14 cellular contexts compared by ENCODE assay signal in genomic region chr10:100569687-100570517, GRCh38. TPM values are rescaled to one million over a fixed set of nuclear protein-coding genes. Genes with fewer than 3 reads are reported as not detected.
DNase-seq lines count a peak whose midpoint lies in the region; ATAC-seq lines count a peak whose summit lies in the region.
"Had no signal": no experiment of that assay in that cellular context is flagged by ENCODE, and none has a peak within 500 bp of the region (broad histone marks: within the 10 kb centered on the region; RNA-seq: fewer than 3 reads in every experiment).

No MANE protein-coding gene starts in this region.

- no peaks in the 10 kb centered on the region for H3K9me3 Mint-ChIP-seq in activated T-cell treated with anti-CD3 and anti-CD28 coated beads, Interleukin-2, amount 50 U/mL, for 72 hours
- H3K9me3 Mint-ChIP-seq in stimulated activated naive B cell treated with anti-CD40 and anti-IgM and Interleukin-4, amounts not matched to agents 10 μg/mL and 1 μg/mL and 100 μg/mL, for 72 hours, result no peaks in the 10 kb centered on the region
- no peaks in the 10 kb centered on the region for H3K9me3 Mint-ChIP-seq in activated naive CD4-positive, alpha-beta T cell treated with anti-CD3 and anti-CD28 coated beads, Interleukin-2, amount 10 ng/mL, durations not matched to agents 7 days and 5 days
- H3K9me3 Mint-ChIP-seq: mesothelial cell of epicardium; stimulated activated memory B cell treated with anti-CD40 and anti-IgM and Interleukin-4, amounts not matched to agents 10 μg/mL and 1 μg/mL and 100 μg/mL, for 72 hours had no signal

- H3K27me3 Mint-ChIP-seq in activated T-cell treated with anti-CD3 and anti-CD28 coated beads, Interleukin-2, amount 50 U/mL, for 72 hours (ENCODE audit: low read depth), result peaks cover 6% of the 10 kb centered on the region
- peaks cover 23 to 25% of the 10 kb centered on the region in 2 donors for H3K27me3 Mint-ChIP-seq in stimulated activated naive B cell treated with anti-CD40 and anti-IgM and Interleukin-4, amounts not matched to agents 10 μg/mL and 1 μg/mL and 100 μg/mL, for 72 hours
- H3K27me3 Mint-ChIP-seq in activated naive CD4-positive, alpha-beta T cell treated with anti-CD3 and anti-CD28 coated beads, Interleukin-2, amount 10 ng/mL, durations not matched to agents 7 days and 5 days, result peaks cover 16% of the 10 kb centered on the region

- no peak overlapping the region for H3K27ac Mint-ChIP-seq in activated T-cell treated with anti-CD3 and anti-CD28 coated beads, Interleukin-2, amount 50 U/mL, for 72 hours
- no peak overlapping the region for H3K27ac Mint-ChIP-seq in stimulated activated naive B cell treated with anti-CD40 and anti-IgM and Interleukin-4, amounts not matched to agents 10 μg/mL and 1 μg/mL and 100 μg/mL, for 72 hours
- no peak overlapping the region for H3K27ac Mint-ChIP-seq in activated naive CD4-positive, alpha-beta T cell treated with anti-CD3 and anti-CD28 coated beads, Interleukin-2, amount 10 ng/mL, durations not matched to agents 7 days and 5 days
- H3K27ac Mint-ChIP-seq: mesothelial cell of epicardium; stimulated activated memory B cell treated with anti-CD40 and anti-IgM and Interleukin-4, amounts not matched to agents 10 μg/mL and 1 μg/mL and 100 μg/mL, for 72 hours had no signal

- no peak overlapping the region for H3K4me3 Mint-ChIP-seq in activated T-cell treated with anti-CD3 and anti-CD28 coated beads, Interleukin-2, amount 50 U/mL, for 72 hours
- no peak overlapping the region for H3K4me3 Mint-ChIP-seq in stimulated activated naive B cell treated with anti-CD40 and anti-IgM and Interleukin-4, amounts not matched to agents 10 μg/mL and 1 μg/mL and 100 μg/mL, for 72 hours
- no peak overlapping the region for H3K4me3 Mint-ChIP-seq in activated naive CD4-positive, alpha-beta T cell treated with anti-CD3 and anti-CD28 coated beads, Interleukin-2, amount 10 ng/mL, durations not matched to agents 7 days and 5 days
- H3K4me3 Mint-ChIP-seq: mesothelial cell of epicardium; stimulated activated memory B cell treated with anti-CD40 and anti-IgM and Interleukin-4, amounts not matched to agents 10 μg/mL and 1 μg/mL and 100 μg/mL, for 72 hours had no signal

- peak overlapping the region; percentile 72 for H3K4me3 ChIP-seq in iPS-18c (ENCODE audit: insufficient read depth, low read depth, low read length)
- H3K4me3 ChIP-seq: SK-N-MC had no signal

- CTCF ChIA-PET in activated naive CD4-positive, alpha-beta T cell treated with anti-CD3 and anti-CD28 coated beads, Interleukin-2, amount 10 ng/mL, durations not matched to agents 7 days and 5 days (lab: Charles Lee), result interaction anchor here (0.9 to 1.4 kb wide), 5 partner anchors 10 to 173 kb away, joined by 3 to 4 read pairs (median 4); no protein-coding TSS in a partner anchor

- no peaks in the 10 kb centered on the region for H3K4me1 Mint-ChIP-seq in activated T-cell treated with anti-CD3 and anti-CD28 coated beads, Interleukin-2, amount 50 U/mL, for 72 hours (ENCODE audit: low read depth)
- H3K4me1 Mint-ChIP-seq in stimulated activated naive B cell treated with anti-CD40 and anti-IgM and Interleukin-4, amounts not matched to agents 10 μg/mL and 1 μg/mL and 100 μg/mL, for 72 hours, result peaks cover 0 to 1% of the 10 kb centered on the region in 2 donors
- no peaks in the 10 kb centered on the region for H3K4me1 Mint-ChIP-seq in activated naive CD4-positive, alpha-beta T cell treated with anti-CD3 and anti-CD28 coated beads, Interleukin-2, amount 10 ng/mL, durations not matched to agents 7 days and 5 days
- H3K4me1 Mint-ChIP-seq: mesothelial cell of epicardium; stimulated activated memory B cell treated with anti-CD40 and anti-IgM and Interleukin-4, amounts not matched to agents 10 μg/mL and 1 μg/mL and 100 μg/mL, for 72 hours had no signal

- peak; percentile 9 to 14 for DNase-seq in activated T-cell treated with anti-CD3 and anti-CD28 coated beads, Interleukin-2, amount 50 U/mL, for 72 hours
- no peak for DNase-seq in activated T-cell treated with anti-CD3 and anti-CD28 coated beads, Interleukin-2, amount 50 U/mL, for 48 hours
- peak; percentile 19 for DNase-seq in SHP77 treated with DMSO at 0.1 percent for 48 hours (lab: John Stamatoyannopoulos, UW)
- DNase-seq in stimulated activated naive B cell treated with anti-CD40 and anti-IgM and Interleukin-4, amounts not matched to agents 10 μg/mL and 1 μg/mL and 100 μg/mL, for 72 hours, result no peak
- DNase-seq in putamen (ENCODE audit: low spot score), result no peak
- no peak for DNase-seq in activated naive CD4-positive, alpha-beta T cell treated with anti-CD3 and anti-CD28 coated beads, Interleukin-2, amount 10 ng/mL, durations not matched to agents 7 days and 5 days
- DNase-seq: AML-193, aorta, spleen had no signal

- peak; percentile 38 to 43 for ATAC-seq in activated T-cell treated with anti-CD3 and anti-CD28 coated beads, Interleukin-2, amount 50 U/mL, for 72 hours (replicated peaks in 1 of 2)
- peak; percentile 36 to 57 for ATAC-seq in stimulated activated naive B cell treated with anti-CD40 and anti-IgM and Interleukin-4, amounts not matched to agents 10 μg/mL and 1 μg/mL and 100 μg/mL, for 72 hours (replicated peaks)
- no peak for ATAC-seq in GM18873 (IDR thresholded peaks at IDR 0.05; ENCODE audit: low FRiP score, unreplicated experiment)
- ATAC-seq: stimulated activated memory B cell treated with anti-CD40 and anti-IgM and Interleukin-4, amounts not matched to agents 10 μg/mL and 1 μg/mL and 100 μg/mL, for 72 hours had no signal

- H3K36me3 Mint-ChIP-seq in activated T-cell treated with anti-CD3 and anti-CD28 coated beads, Interleukin-2, amount 50 U/mL, for 72 hours (ENCODE audit: insufficient read depth in 2 of 2), result no peaks in the 10 kb centered on the region
- no peaks in the 10 kb centered on the region for H3K36me3 Mint-ChIP-seq in stimulated activated naive B cell treated with anti-CD40 and anti-IgM and Interleukin-4, amounts not matched to agents 10 μg/mL and 1 μg/mL and 100 μg/mL, for 72 hours
- H3K36me3 Mint-ChIP-seq in activated naive CD4-positive, alpha-beta T cell treated with anti-CD3 and anti-CD28 coated beads, Interleukin-2, amount 10 ng/mL, durations not matched to agents 7 days and 5 days, result no peaks in the 10 kb centered on the region
- H3K36me3 Mint-ChIP-seq: mesothelial cell of epicardium; stimulated activated memory B cell treated with anti-CD40 and anti-IgM and Interleukin-4, amounts not matched to agents 10 μg/mL and 1 μg/mL and 100 μg/mL, for 72 hours had no signal

- peaks cover 2% of the 10 kb centered on the region for H3K9me3 ChIP-seq in iPS-18c (ENCODE audit: control insufficient read depth, insufficient read depth, low read length)
- H3K9me3 ChIP-seq: spleen had no signal

RNA-seq across cellular contexts. Expression of gene HIF1AN, which starts 34.2 kb away (rescaled TPM):
- total RNA-seq in activated T-cell treated with anti-CD3 and anti-CD28 coated beads, Interleukin-2, amount 50 U/mL, for 72 hours, result 10 to 100 TPM; 52.8 to 55.1 TPM

RNA-seq across cellular contexts. Expression of gene NDUFB8, which starts 40.2 kb away (rescaled TPM):
- total RNA-seq in activated T-cell treated with anti-CD3 and anti-CD28 coated beads, Interleukin-2, amount 50 U/mL, for 72 hours, result 100 to 1,000 TPM; 327 to 390 TPM

RNA-seq across cellular contexts. Expression of gene SEC31B, which starts 50.2 kb away (rescaled TPM):
- total RNA-seq in activated T-cell treated with anti-CD3 and anti-CD28 coated beads, Interleukin-2, amount 50 U/mL, for 72 hours, result 100 to 1,000 TPM in 1 of 2 donors, 10 to 100 TPM in 1; 76.5 to 106 TPM

Comparison
In these comparisons a context has a peak if more than half of its experiments do, and no peak if none do; other contexts are left out.
1. DNase-seq: peak in activated T-cell treated with anti-CD3 and anti-CD28 coated beads, Interleukin-2, amount 50 U/mL, for 72 hours (2 of 2) and SHP77 treated with DMSO at 0.1 percent for 48 hours (single experiment); none in activated T-cell treated with anti-CD3 and anti-CD28 coated beads, Interleukin-2, amount 50 U/mL, for 48 hours (0 of 2), stimulated activated naive B cell treated with anti-CD40 and anti-IgM and Interleukin-4, amounts not matched to agents 10 μg/mL and 1 μg/mL and 100 μg/mL, for 72 hours (single experiment), putamen (single experiment) and activated naive CD4-positive, alpha-beta T cell treated with anti-CD3 and anti-CD28 coated beads, Interleukin-2, amount 10 ng/mL, durations not matched to agents 7 days and 5 days (single experiment).